8 cellular contexts compared by ENCODE assay signal in genomic region chr1:5993553-5994510, GRCh38. TPM values are rescaled to one million over a fixed set of nuclear protein-coding genes. Genes with fewer than 3 reads are reported as not detected.
DNase-seq lines count a peak whose midpoint lies in the region; ATAC-seq and TF ChIP-seq lines count a peak whose summit lies in the region.

No MANE protein-coding gene starts in this region.

- peaks cover 23% of the 10 kb centered on the region for H3K4me1 Mint-ChIP-seq in GM23338

- H3K79me2 ChIP-seq in GM23338 (replicated peaks; ENCODE audit: insufficient read depth), result no peaks in the 10 kb centered on the region

- no peaks in the 10 kb centered on the region for H3K9me2 ChIP-seq in GM23338 (ENCODE audit: insufficient read depth)

- H3K27ac ChIP-seq in GM23338 (ENCODE audit: low read depth) (no peak overlapping the region), rectal smooth muscle tissue (ENCODE audit: low read depth, low read length) (no peak overlapping the region)

- DNase-seq in GM23338 (ENCODE audit: low spot score) (peak; percentile 67), UCSD-AML1 (lab: John Stamatoyannopoulos, UW; ENCODE audit: unreplicated experiment) (peak; percentile 40), epithelial cell of esophagus (ENCODE audit: low read depth) (no peak), NCI-H748 treated with DMSO at 0.1 percent for 48 hours (lab: John Stamatoyannopoulos, UW) (no peak), SHP77 treated with DMSO at 0.1 percent for 48 hours (lab: John Stamatoyannopoulos, UW) (no peak)

- no peak for TF ChIP-seq CTCF in GM23338 (conservative IDR thresholded peaks at IDR 0.05; ENCODE audit: low read depth in 2 of 2)
- TF ChIP-seq CTCF in epithelial cell of esophagus (IDR thresholded peaks at IDR 0.05; ENCODE audit: insufficient read depth, low read depth, low read length, missing control alignments), result no peak

- H3K4me3 ChIP-seq in GM23338, result peak overlapping the region; percentile 84
- H3K4me3 ChIP-seq in epithelial cell of esophagus (ENCODE audit: low read length), result peak overlapping the region; percentile 62
- peak overlapping the region; percentile 73 for H3K4me3 ChIP-seq in rectal smooth muscle tissue (ENCODE audit: low read length)

- peaks cover 12% of the 10 kb centered on the region for H3K4me1 ChIP-seq in GM23338 (ENCODE audit: insufficient read depth)
- H3K4me1 ChIP-seq in rectal smooth muscle tissue (ENCODE audit: control insufficient read depth, insufficient read depth, low read length), result peaks cover 5% of the 10 kb centered on the region

- H4K20me1 ChIP-seq in GM23338 (replicated peaks; ENCODE audit: insufficient read depth), result peaks cover 9% of the 10 kb centered on the region

- H2AFZ ChIP-seq in GM23338, result peak overlapping the region; percentile 91

- peaks cover 33% of the 10 kb centered on the region for H3K27me3 Mint-ChIP-seq in GM23338 (ENCODE audit: insufficient read depth, low read depth, poor library complexity)

- no peak overlapping the region for H3K27ac Mint-ChIP-seq in GM23338

- H3K9ac ChIP-seq in rectal smooth muscle tissue (ENCODE audit: low read length), result no peak overlapping the region

- H3K36me3 ChIP-seq in GM23338 (ENCODE audit: insufficient read depth) (no peaks in the 10 kb centered on the region), rectal smooth muscle tissue (ENCODE audit: control insufficient read depth, insufficient read depth, low read length) (no peaks in the 10 kb centered on the region)

- peak overlapping the region; percentile 96 for H3K4me2 ChIP-seq in GM23338

- H3K27me3 ChIP-seq in GM23338 (ENCODE audit: insufficient read depth), result peaks cover 36% of the 10 kb centered on the region
- H3K27me3 ChIP-seq in rectal smooth muscle tissue (ENCODE audit: control insufficient read depth, insufficient read depth, low read length), result peaks cover 5% of the 10 kb centered on the region

- no peaks in the 10 kb centered on the region; the same call in 2 of the 3 replicates for H3K36me3 Mint-ChIP-seq in GM23338 (ENCODE audit: low read depth)

- peak overlapping the region; percentile 84 for H3K4me3 Mint-ChIP-seq in GM23338

- H3K9me3 Mint-ChIP-seq in GM23338, result no peaks in the 10 kb centered on the region

- H3F3A ChIP-seq in GM23338 (replicated peaks; ENCODE audit: low read depth), result no peaks in the 10 kb centered on the region

- ATAC-seq in GM23338, result peak; percentile 2
- no peak for ATAC-seq in GM18870 (IDR thresholded peaks at IDR 0.05; ENCODE audit: unreplicated experiment)
- ATAC-seq in GM21390 (IDR thresholded peaks at IDR 0.05; ENCODE audit: unreplicated experiment), result no peak

TF ChIP-seq in GM23338, 12 proteins besides CTCF, POLR2A, EP300 and RAD21 (continues in another document):
- TF ChIP-seq CREB1 (CRISPR knock-in tag; IDR thresholded peaks at IDR 0.05; ENCODE audit: low read depth) (no peak), EZH2 (IDR thresholded peaks at IDR 0.05; ENCODE audit: low read depth, unreplicated experiment) (no peak), JUNB (IDR thresholded peaks at IDR 0.05; ENCODE audit: unreplicated experiment) (no peak), ZNF331 (CRISPR knock-in tag; IDR thresholded peaks at IDR 0.05; ENCODE audit: low read depth) (no peak), REST (IDR thresholded peaks at IDR 0.05; ENCODE audit: unreplicated experiment) (no peak), EZH2phosphoT487 (IDR thresholded peaks at IDR 0.05; ENCODE audit: unreplicated experiment) (no peak), POLR2AphosphoS5 (IDR thresholded peaks at IDR 0.05; ENCODE audit: low read depth) (no peak), STAT1 (IDR thresholded peaks at IDR 0.05; ENCODE audit: unreplicated experiment) (no peak), NANOG (IDR thresholded peaks at IDR 0.05; ENCODE audit: borderline replicate concordance) (no peak)
- TF ChIP-seq, protein P1, sequence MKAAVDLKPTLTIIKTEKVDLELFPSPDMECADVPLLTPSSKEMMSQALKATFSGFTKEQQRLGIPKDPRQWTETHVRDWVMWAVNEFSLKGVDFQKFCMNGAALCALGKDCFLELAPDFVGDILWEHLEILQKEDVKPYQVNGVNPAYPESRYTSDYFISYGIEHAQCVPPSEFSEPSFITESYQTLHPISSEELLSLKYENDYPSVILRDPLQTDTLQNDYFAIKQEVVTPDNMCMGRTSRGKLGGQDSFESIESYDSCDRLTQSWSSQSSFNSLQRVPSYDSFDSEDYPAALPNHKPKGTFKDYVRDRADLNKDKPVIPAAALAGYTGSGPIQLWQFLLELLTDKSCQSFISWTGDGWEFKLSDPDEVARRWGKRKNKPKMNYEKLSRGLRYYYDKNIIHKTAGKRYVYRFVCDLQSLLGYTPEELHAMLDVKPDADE (IDR thresholded peaks at IDR 0.05), result no peak

RNA-seq across cellular contexts. Expression of gene NPHP4, which starts 1.6 kb away (rescaled TPM):
- 8.6 and 12.4 TPM in 2 replicates for total RNA-seq in GM23338 (2014; rRNA removed; shearing (Covaris generic))
- polyA plus RNA-seq in GM23338 (2016; fragmentation: Nextera tagmentation; extraction: Ambion mirVana), result 2.4 and 2.5 TPM in 2 replicates

RNA-seq across cellular contexts. Expression of gene KCNAB2, which starts 51.9 kb away (rescaled TPM):
- total RNA-seq in GM23338 (2014; rRNA removed; shearing (Covaris generic)), result 3.7 and 5.1 TPM in 2 replicates
- 2.1 and 3.0 TPM in 2 replicates for polyA plus RNA-seq in GM23338 (2016; fragmentation: Nextera tagmentation; extraction: Ambion mirVana)

Comparison
In these comparisons a context has a peak if more than half of its experiments do, and no peak if none do; other contexts are left out.
1. DNase-seq: peak in GM23338 (single experiment) and UCSD-AML1 (single experiment); none in epithelial cell of esophagus (single experiment), NCI-H748 treated with DMSO at 0.1 percent for 48 hours (single experiment) and SHP77 treated with DMSO at 0.1 percent for 48 hours (single experiment).
2. Peak in every context shown above with its lines, with median percentiles within 50 percentile points of each other: H3K4me3 ChIP-seq.